Comparison of ENCODE assay signal across 31 cellular contexts in the genomic region with DNA sequence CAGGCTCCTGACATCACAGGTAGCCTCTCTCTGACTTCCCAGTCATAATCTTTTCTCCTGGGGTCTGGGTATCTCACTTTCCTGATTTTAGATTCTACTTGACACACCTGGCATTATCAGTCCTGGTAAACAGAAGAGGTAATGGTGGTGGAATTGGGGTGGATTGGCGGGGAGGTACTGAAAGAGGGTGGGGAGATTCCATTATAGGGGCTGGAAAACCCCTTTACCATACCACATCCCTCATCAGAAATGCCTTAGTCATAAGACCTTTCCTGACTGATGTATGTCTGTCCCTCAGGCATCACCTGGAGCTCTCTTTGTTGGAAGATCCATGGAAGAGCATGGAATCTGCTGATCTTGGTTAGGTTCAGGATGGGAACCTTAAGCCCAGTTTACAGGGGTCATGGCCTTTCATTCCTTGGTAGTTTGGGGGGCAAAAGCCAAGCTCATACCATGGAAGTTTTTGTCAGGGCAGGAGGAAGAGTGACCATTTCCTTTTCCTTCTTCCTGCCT. TPM values are rescaled to one million over a fixed set of nuclear protein-coding genes. Genes with fewer than 3 reads are reported as not detected.
DNase-seq lines count a peak whose midpoint lies in the region; ATAC-seq, FAIRE-seq and TF ChIP-seq lines count a peak whose summit lies in the region.
"Had no signal": no experiment of that assay in that cellular context is flagged by ENCODE, and none has a peak within 500 bp of the region (broad histone marks: within the 10 kb centered on the region; RNA-seq: fewer than 3 reads in every experiment).

No MANE protein-coding gene starts in this region.

- no peak for FAIRE-seq in RCC 7860 (lab: Jason Lieb, UNC)
- FAIRE-seq: bronchial epithelial cell, HepG2 had no signal

- peak overlapping the region; percentile 18 for H3K4me3 Mint-ChIP-seq in T-helper 1 cell treated with Interleukin-12 subunit alpha and Interleukin-12 subunit beta and Interleukin-4 antibody, amounts not matched to agents 30 μg/mL and 1 μg/mL, for 36 hours
- H3K4me3 Mint-ChIP-seq in activated naive CD4-positive, alpha-beta T cell treated with anti-CD3 and anti-CD28 coated beads, Interleukin-2, amount 10 ng/mL, durations not matched to agents 7 days and 5 days, result no peak overlapping the region
- peak overlapping the region; percentile 63 for H3K4me3 Mint-ChIP-seq in type B pancreatic cell

- TF ChIP-seq POLR2A in erythroblast (IDR thresholded peaks at IDR 0.05; ENCODE audit: low read length), result peak; percentile 73

- DNase-seq in T-helper 1 cell (no peak), erythroblast (lab: John Stamatoyannopoulos, UW) (peak; percentile 53 to 63), type B pancreatic cell (ENCODE audit: extremely low spot score, unreplicated experiment) (no peak), RCC 7860 (ENCODE audit: low spot score) (no peak)
- no peak for DNase-seq in activated naive CD4-positive, alpha-beta T cell treated with anti-CD3 and anti-CD28 coated beads, Interleukin-2, amount 50 U/mL, for 72 hours (ENCODE audit: low spot score in 2 of 2)
- DNase-seq in activated naive CD4-positive, alpha-beta T cell treated with anti-CD3 and anti-CD28 coated beads, Interleukin-2, amount 10 ng/mL, durations not matched to agents 7 days and 5 days, result no peak
- DNase-seq: activated CD4-positive, alpha-beta T cell treated with anti-CD3 and anti-CD28 coated beads, Interleukin-2, amount 50 U/mL, for 1 hour; activated CD8-positive, alpha-beta memory T cell treated with anti-CD3 and anti-CD28 coated beads, Interleukin-2, amount 50 U/mL, for 48 hours; anterior cingulate cortex; Calu3; DND-41; GF-D8; GM23248; midbrain; naive thymus-derived CD8-positive, alpha-beta T cell; NCI-H146; NCI-H2107; NCI-H345; NCI-H748 treated with DMSO at 0.1 percent for 48 hours; ovary; SHP77; stimulated activated CD4-positive, alpha-beta T cell treated with anti-CD3 and anti-CD28 coated beads, Interleukin-15, amount 100 ng/mL, for 24 hours; stimulated activated CD4-positive, alpha-beta T cell treated with anti-CD3 and anti-CD28 coated beads, Interleukin-4, amount 100 ng/mL, for 4 hours; T-helper 9 cell had no signal

- CTCF ChIA-PET in activated naive CD4-positive, alpha-beta T cell treated with anti-CD3 and anti-CD28 coated beads, Interleukin-2, amount 10 ng/mL, durations not matched to agents 7 days and 5 days (lab: Charles Lee), result interaction anchor here (1.3 kb wide), 1 partner anchor 9 kb away, joined by 6 read pairs; no protein-coding TSS in a partner anchor

- peaks cover 13% of the 10 kb centered on the region for H3K4me1 Mint-ChIP-seq in T-helper 1 cell treated with Interleukin-12 subunit alpha and Interleukin-12 subunit beta and Interleukin-4 antibody, amounts not matched to agents 30 μg/mL and 1 μg/mL, for 36 hours (ENCODE audit: low read depth)
- peaks cover 34% of the 10 kb centered on the region for H3K4me1 Mint-ChIP-seq in activated naive CD4-positive, alpha-beta T cell treated with anti-CD3 and anti-CD28 coated beads, Interleukin-2, amount 10 ng/mL, durations not matched to agents 7 days and 5 days
- H3K4me1 Mint-ChIP-seq in type B pancreatic cell (ENCODE audit: unreplicated experiment), result no peaks in the 10 kb centered on the region

- peaks cover 23% of the 10 kb centered on the region for H3K36me3 Mint-ChIP-seq in T-helper 1 cell treated with Interleukin-12 subunit alpha and Interleukin-12 subunit beta and Interleukin-4 antibody, amounts not matched to agents 30 μg/mL and 1 μg/mL, for 36 hours (ENCODE audit: low read depth)
- peaks cover 21 to 29% of the 10 kb centered on the region in 2 donors for H3K36me3 Mint-ChIP-seq in activated naive CD4-positive, alpha-beta T cell treated with anti-CD3 and anti-CD28 coated beads, Interleukin-2, amount 50 U/mL, for 72 hours
- H3K36me3 Mint-ChIP-seq in activated naive CD4-positive, alpha-beta T cell treated with anti-CD3 and anti-CD28 coated beads, Interleukin-2, amount 10 ng/mL, durations not matched to agents 7 days and 5 days, result peaks cover 31% of the 10 kb centered on the region
- H3K36me3 Mint-ChIP-seq in type B pancreatic cell, result peaks cover 11% of the 10 kb centered on the region

- H3K9me3 Mint-ChIP-seq in T-helper 1 cell treated with Interleukin-12 subunit alpha and Interleukin-12 subunit beta and Interleukin-4 antibody, amounts not matched to agents 30 μg/mL and 1 μg/mL, for 36 hours, result no peaks in the 10 kb centered on the region
- no peaks in the 10 kb centered on the region for H3K9me3 Mint-ChIP-seq in activated naive CD4-positive, alpha-beta T cell treated with anti-CD3 and anti-CD28 coated beads, Interleukin-2, amount 50 U/mL, for 72 hours
- H3K9me3 Mint-ChIP-seq in activated naive CD4-positive, alpha-beta T cell treated with anti-CD3 and anti-CD28 coated beads, Interleukin-2, amount 10 ng/mL, durations not matched to agents 7 days and 5 days, result no peaks in the 10 kb centered on the region
- H3K9me3 Mint-ChIP-seq in type B pancreatic cell, result no peaks in the 10 kb centered on the region
- H3K9me3 Mint-ChIP-seq: naive thymus-derived CD8-positive, alpha-beta T cell had no signal

- H3K27ac Mint-ChIP-seq in T-helper 1 cell treated with Interleukin-12 subunit alpha and Interleukin-12 subunit beta and Interleukin-4 antibody, amounts not matched to agents 30 μg/mL and 1 μg/mL, for 36 hours, result peak overlapping the region; percentile 35
- peak overlapping the region; percentile 64 to 82 for H3K27ac Mint-ChIP-seq in activated naive CD4-positive, alpha-beta T cell treated with anti-CD3 and anti-CD28 coated beads, Interleukin-2, amount 50 U/mL, for 72 hours
- no peak overlapping the region for H3K27ac Mint-ChIP-seq in activated naive CD4-positive, alpha-beta T cell treated with anti-CD3 and anti-CD28 coated beads, Interleukin-2, amount 10 ng/mL, durations not matched to agents 7 days and 5 days
- H3K27ac Mint-ChIP-seq in type B pancreatic cell, result no peak overlapping the region

- peak in 1 of 2 donors; percentile 40 for ATAC-seq in activated naive CD4-positive, alpha-beta T cell treated with anti-CD3 and anti-CD28 coated beads, Interleukin-2, amount 50 U/mL, for 72 hours
- ATAC-seq in GM18870 (IDR thresholded peaks at IDR 0.05; ENCODE audit: unreplicated experiment), result no peak
- ATAC-seq: gastroesophageal sphincter; HepG2; lower lobe of right lung; naive thymus-derived CD8-positive, alpha-beta T cell; Panc1 had no signal

- H3K27me3 Mint-ChIP-seq in T-helper 1 cell treated with Interleukin-12 subunit alpha and Interleukin-12 subunit beta and Interleukin-4 antibody, amounts not matched to agents 30 μg/mL and 1 μg/mL, for 36 hours (ENCODE audit: low read depth), result no peaks in the 10 kb centered on the region
- no peaks in the 10 kb centered on the region for H3K27me3 Mint-ChIP-seq in activated naive CD4-positive, alpha-beta T cell treated with anti-CD3 and anti-CD28 coated beads, Interleukin-2, amount 10 ng/mL, durations not matched to agents 7 days and 5 days
- H3K27me3 Mint-ChIP-seq in type B pancreatic cell, result no peaks in the 10 kb centered on the region
- H3K27me3 Mint-ChIP-seq: naive thymus-derived CD8-positive, alpha-beta T cell had no signal

- TF ChIP-seq CTCF in type B pancreatic cell (conservative IDR thresholded peaks at IDR 0.05), result no peak

RNA-seq across cellular contexts. Expression of a gene that starts 3.1 kb away (rescaled TPM):
- 10 to 100 TPM; 33.9 to 74.1 TPM for total RNA-seq in activated naive CD4-positive, alpha-beta T cell treated with anti-CD3 and anti-CD28 coated beads, Interleukin-2, amount 50 U/mL, for 72 hours
- total RNA-seq in type B pancreatic cell (ENCODE audit: low replicate concordance), result 42.8 and 51.1 TPM in 2 replicates

RNA-seq across cellular contexts. Expression of a gene that starts 15.3 kb away (rescaled TPM):
- total RNA-seq in activated naive CD4-positive, alpha-beta T cell treated with anti-CD3 and anti-CD28 coated beads, Interleukin-2, amount 50 U/mL, for 72 hours, result 10 to 100 TPM; 15.1 to 24.9 TPM
- 28.7 and 38.8 TPM in 2 replicates for total RNA-seq in type B pancreatic cell (ENCODE audit: low replicate concordance)

RNA-seq across cellular contexts. Expression of a gene that starts 39.6 kb away (rescaled TPM):
- 100 to 1,000 TPM in 1 of 2 donors, 10 to 100 TPM in 1; 44.9 to 102 TPM for total RNA-seq in activated naive CD4-positive, alpha-beta T cell treated with anti-CD3 and anti-CD28 coated beads, Interleukin-2, amount 50 U/mL, for 72 hours
- 73.1 and 90.6 TPM in 2 replicates for total RNA-seq in type B pancreatic cell (ENCODE audit: low replicate concordance)

RNA-seq across cellular contexts. Expression of a gene that starts 45.0 kb away (rescaled TPM):
- 10 to 100 TPM; 33.8 to 36.5 TPM for total RNA-seq in activated naive CD4-positive, alpha-beta T cell treated with anti-CD3 and anti-CD28 coated beads, Interleukin-2, amount 50 U/mL, for 72 hours
- total RNA-seq in type B pancreatic cell (ENCODE audit: low replicate concordance), result 19.3 and 20.4 TPM in 2 replicates

Comparison
In these comparisons a context has a peak if more than half of its experiments do, and no peak if none do; other contexts are left out.
1. H3K27ac Mint-ChIP-seq: peak in T-helper 1 cell treated with Interleukin-12 subunit alpha and Interleukin-12 subunit beta and Interleukin-4 antibody, amounts not matched to agents 30 μg/mL and 1 μg/mL, for 36 hours (single experiment) and activated naive CD4-positive, alpha-beta T cell treated with anti-CD3 and anti-CD28 coated beads, Interleukin-2, amount 50 U/mL, for 72 hours (2 of 2); none in activated naive CD4-positive, alpha-beta T cell treated with anti-CD3 and anti-CD28 coated beads, Interleukin-2, amount 10 ng/mL, durations not matched to agents 7 days and 5 days (single experiment) and type B pancreatic cell (single experiment).
2. DNase-seq: peak in erythroblast (2 of 2); none in T-helper 1 cell (0 of 5), activated naive CD4-positive, alpha-beta T cell treated with anti-CD3 and anti-CD28 coated beads, Interleukin-2, amount 50 U/mL, for 72 hours (0 of 2), activated naive CD4-positive, alpha-beta T cell treated with anti-CD3 and anti-CD28 coated beads, Interleukin-2, amount 10 ng/mL, durations not matched to agents 7 days and 5 days (single experiment), type B pancreatic cell (single experiment) and RCC 7860 (single experiment).